In genomic region chr2:12560618-12561017, GRCh38 we compare ENCODE assay signal across 19 cellular contexts.
DNase-seq lines count a peak whose midpoint lies in the region; ATAC-seq, FAIRE-seq and TF ChIP-seq lines count a peak whose summit lies in the region.
"Had no signal": no experiment of that assay in that cellular context is flagged by ENCODE, and none has a peak within 500 bp of the region (broad histone marks: within the 10 kb centered on the region; RNA-seq: fewer than 3 reads in every experiment).

No MANE protein-coding gene starts in this region.

- peaks cover 23% of the 10 kb centered on the region for H3K4me1 ChIP-seq in OCI-LY1 (ENCODE audit: insufficient read depth, low read length, severe bottlenecking)
- H3K4me1 ChIP-seq: HAP-1 had no signal

- H3K9ac ChIP-seq in OCI-LY1 (ENCODE audit: low read length), result no peak overlapping the region
- H3K9ac ChIP-seq: KMS-11 had no signal

- H3K36me3 ChIP-seq in OCI-LY1 (ENCODE audit: insufficient read depth, low read length), result no peaks in the 10 kb centered on the region
- H3K36me3 ChIP-seq: HAP-1 had no signal

- H3K36me3 Mint-ChIP-seq in stimulated activated memory B cell treated with anti-CD40 and anti-IgM and Interleukin-4, amounts not matched to agents 10 μg/mL and 1 μg/mL and 100 μg/mL, for 72 hours, result no peaks in the 10 kb centered on the region
- no peaks in the 10 kb centered on the region for H3K36me3 Mint-ChIP-seq in glutamatergic neuron (ENCODE audit: unreplicated experiment)
- H3K36me3 Mint-ChIP-seq: CD14-positive monocyte had no signal

- no peak for DNase-seq in GM18507 (ENCODE audit: extremely low spot score, insufficient read length, low read depth)
- no peak for DNase-seq in activated CD4-positive, alpha-beta T cell treated with anti-CD3 and anti-CD28 coated beads, Interleukin-2, amount 50 U/mL, for 4 hours
- no peak for DNase-seq in glutamatergic neuron
- DNase-seq: AML-193, DMS79 treated with DMSO at 0.1 percent for 48 hours, NCI-H1436, NCI-H1930, NCI-H526, PC-9 had no signal

- no peaks in the 10 kb centered on the region for H3K9me3 Mint-ChIP-seq in stimulated activated memory B cell treated with anti-CD40 and anti-IgM and Interleukin-4, amounts not matched to agents 10 μg/mL and 1 μg/mL and 100 μg/mL, for 72 hours
- H3K9me3 Mint-ChIP-seq in glutamatergic neuron (ENCODE audit: unreplicated experiment), result no peaks in the 10 kb centered on the region
- H3K9me3 Mint-ChIP-seq: CD14-positive monocyte had no signal

- H3K4me3 ChIP-seq in OCI-LY1 (ENCODE audit: low read depth, low read length, poor library complexity, severe bottlenecking), result no peak overlapping the region
- H3K4me3 ChIP-seq: HAP-1, PC-9 had no signal

- H3K27me3 ChIP-seq in OCI-LY1 (ENCODE audit: insufficient read depth, low read length), result no peaks in the 10 kb centered on the region

- peaks cover 40% of the 10 kb centered on the region for H3K4me1 Mint-ChIP-seq in stimulated activated memory B cell treated with anti-CD40 and anti-IgM and Interleukin-4, amounts not matched to agents 10 μg/mL and 1 μg/mL and 100 μg/mL, for 72 hours
- no peaks in the 10 kb centered on the region for H3K4me1 Mint-ChIP-seq in glutamatergic neuron (ENCODE audit: low read depth, unreplicated experiment)

- no peaks in the 10 kb centered on the region for H3K9me2 ChIP-seq in OCI-LY1 (ENCODE audit: low read depth, low read length)

- ATAC-seq in HG03175 (IDR thresholded peaks at IDR 0.05; ENCODE audit: unreplicated experiment) (peak; percentile 51), GM21360 (IDR thresholded peaks at IDR 0.05; ENCODE audit: unreplicated experiment) (no peak)
- ATAC-seq in stimulated activated memory B cell treated with anti-CD40 and anti-IgM and Interleukin-4, amounts not matched to agents 10 μg/mL and 1 μg/mL and 100 μg/mL, for 72 hours, result peak; percentile 41

- H3K4me3 Mint-ChIP-seq in stimulated activated memory B cell treated with anti-CD40 and anti-IgM and Interleukin-4, amounts not matched to agents 10 μg/mL and 1 μg/mL and 100 μg/mL, for 72 hours, result no peak overlapping the region
- H3K4me3 Mint-ChIP-seq in glutamatergic neuron (ENCODE audit: unreplicated experiment), result no peak overlapping the region
- H3K4me3 Mint-ChIP-seq: CD14-positive monocyte; T-helper 1 cell treated with Interleukin-12 subunit alpha and Interleukin-12 subunit beta and Interleukin-4 antibody, amounts not matched to agents 30 μg/mL and 1 μg/mL, for 36 hours had no signal

- peak; percentile 60 for FAIRE-seq in GM18507 (lab: Jason Lieb, UNC)

- H3K27me3 Mint-ChIP-seq in stimulated activated memory B cell treated with anti-CD40 and anti-IgM and Interleukin-4, amounts not matched to agents 10 μg/mL and 1 μg/mL and 100 μg/mL, for 72 hours, result peaks cover 12% of the 10 kb centered on the region
- no peaks in the 10 kb centered on the region for H3K27me3 Mint-ChIP-seq in glutamatergic neuron (ENCODE audit: unreplicated experiment)

- no peaks in the 10 kb centered on the region for H3F3A ChIP-seq in OCI-LY1 (ENCODE audit: insufficient read depth, low read length)

- no peak overlapping the region; the same call in 1 of the 2 replicates for H2AFZ ChIP-seq in OCI-LY1 (ENCODE audit: low read length)
- H2AFZ ChIP-seq: PC-9 had no signal

- peak overlapping the region; percentile 16 for H3K27ac Mint-ChIP-seq in stimulated activated memory B cell treated with anti-CD40 and anti-IgM and Interleukin-4, amounts not matched to agents 10 μg/mL and 1 μg/mL and 100 μg/mL, for 72 hours
- no peak overlapping the region for H3K27ac Mint-ChIP-seq in glutamatergic neuron (ENCODE audit: unreplicated experiment)
- H3K27ac Mint-ChIP-seq: CD14-positive monocyte; T-helper 1 cell treated with Interleukin-12 subunit alpha and Interleukin-12 subunit beta and Interleukin-4 antibody, amounts not matched to agents 30 μg/mL and 1 μg/mL, for 36 hours had no signal

- peak overlapping the region; percentile 37 for H3K4me2 ChIP-seq in OCI-LY1 (ENCODE audit: low read length)
- H3K4me2 ChIP-seq: KMS-11, PC-9 had no signal

- H4K20me1 ChIP-seq in OCI-LY1 (ENCODE audit: insufficient read depth, low read length), result no peaks in the 10 kb centered on the region

- no peak overlapping the region for H3K27ac ChIP-seq in OCI-LY1 (ENCODE audit: low read depth, low read length, poor library complexity, severe bottlenecking)
- H3K27ac ChIP-seq: HL-60, KMS-11, PC-9, RWPE1 had no signal

- TF ChIP-seq CTCF in OCI-LY1 (IDR thresholded peaks at IDR 0.05; ENCODE audit: low read length) (no peak), glutamatergic neuron (IDR thresholded peaks at IDR 0.05; ENCODE audit: partially characterized antibody, unreplicated experiment) (no peak)

- no peaks in the 10 kb centered on the region for H3K9me3 ChIP-seq in OCI-LY1 (ENCODE audit: low read length)
- H3K9me3 ChIP-seq: HAP-1 had no signal

- H3K79me2 ChIP-seq in OCI-LY1 (ENCODE audit: insufficient read depth, low read length), result no peaks in the 10 kb centered on the region
